10 cellular contexts compared by ENCODE assay signal in the genomic region with DNA sequence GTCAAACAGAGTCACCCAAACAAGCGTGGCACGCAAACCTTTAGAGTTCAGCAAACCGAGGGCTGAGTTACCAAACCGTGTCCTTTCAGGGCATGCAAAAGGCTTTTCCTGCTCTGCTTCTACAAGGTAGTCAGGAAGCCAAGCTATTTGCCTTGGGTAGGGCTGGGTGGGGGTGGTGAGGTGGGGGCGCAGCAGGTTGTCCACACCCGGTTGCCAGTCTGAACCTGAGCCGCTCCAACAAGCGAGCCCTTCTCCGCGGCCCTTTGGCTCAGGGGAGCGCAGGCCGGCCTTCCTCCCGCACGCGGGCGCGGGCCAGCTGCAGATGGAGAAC. TPM values are rescaled to one million over a fixed set of nuclear protein-coding genes. Genes with fewer than 3 reads are reported as not detected.
DNase-seq lines count a peak whose midpoint lies in the region; ATAC-seq, FAIRE-seq and TF ChIP-seq lines count a peak whose summit lies in the region.
"Had no signal": no experiment of that assay in that cellular context is flagged by ENCODE, and none has a peak within 500 bp of the region (broad histone marks: within the 10 kb centered on the region; RNA-seq: fewer than 3 reads in every experiment).

No MANE protein-coding gene starts in this region.

- intact Hi-C loops in Panc1 (cut with micrococcal nuclease; ENCODE audit: unreplicated experiment) (no loop called here), right cardiac atrium (cut with DNase I) (no loop called here)

- H3K9ac ChIP-seq in trophoblast cell (ENCODE audit: low read length) = no peak overlapping the region
- H3K9ac ChIP-seq: BLaER1 treated with 17β-estradiol and CSF1 and Interleukin-3, amounts not matched to agents 10 nM and 100 nM had no signal

- H2BK5ac ChIP-seq in trophoblast cell (ENCODE audit: low read depth, low read length, poor library complexity) = no peak overlapping the region

- H3K36me3 ChIP-seq in Panc1 (ENCODE audit: control insufficient read depth, insufficient read depth, low read length) (no peaks in the 10 kb centered on the region), trophoblast cell (ENCODE audit: control insufficient read depth in 1 of 2, insufficient read depth in 2 of 2, low read length in 2 of 2) (no peaks in the 10 kb centered on the region)
- H3K36me3 ChIP-seq: BLaER1 treated with 17β-estradiol and CSF1 and Interleukin-3, amounts not matched to agents 10 nM and 100 nM; left lung had no signal

- TF ChIP-seq CTCF in Panc1 (IDR thresholded peaks at IDR 0.05) = no peak

- WGBS in right cardiac atrium = 19% methylated on average over 17 of the region's 17 CpGs
- WGBS in trophoblast cell (ENCODE audit: extremely low coverage, insufficient coverage, insufficient read length) = no CpG with 5 or more reads among the region's 17 CpGs

- no peak for FAIRE-seq in GM19239 (lab: Jason Lieb, UNC)

- H3K9me3 ChIP-seq in Panc1 (ENCODE audit: control insufficient read depth, insufficient read depth, low read depth, low read length) (no peaks in the 10 kb centered on the region), right cardiac atrium (ENCODE audit: control insufficient read depth, low read length) (no peaks in the 10 kb centered on the region), trophoblast cell (ENCODE audit: insufficient read depth, low read depth, low read length) (no peaks in the 10 kb centered on the region)
- H3K9me3 ChIP-seq: left lung had no signal

- H3K14ac ChIP-seq in trophoblast cell (ENCODE audit: low read length) = no peak overlapping the region

- DNase-seq in Panc1 (ENCODE audit: low read depth, low spot score) (no peak), right cardiac atrium (peak in 1 of 3 donors; percentile 11), trophoblast cell (no peak), NCI-H526 treated with DMSO at 0.1 percent for 48 hours (lab: John Stamatoyannopoulos, UW) (no peak), GM19239 (ENCODE audit: insufficient read length, low spot score) (no peak)
- DNase-seq: PC-9 had no signal

- H3K4ac ChIP-seq in trophoblast cell (ENCODE audit: low read depth, low read length) = no peak overlapping the region

- no peak overlapping the region for H3K18ac ChIP-seq in trophoblast cell (ENCODE audit: low read length)

- H3K4me3 ChIP-seq in Panc1 (ENCODE audit: low read depth in 2 of 2, low read length in 2 of 2) (peak overlapping the region; percentile 59 to 61), right cardiac atrium (ENCODE audit: low read length) (peak overlapping the region; percentile 33), trophoblast cell (ENCODE audit: low read depth, low read length) (peak overlapping the region; percentile 57)
- H3K4me3 ChIP-seq: BLaER1 treated with 17β-estradiol and CSF1 and Interleukin-3, amounts not matched to agents 10 nM and 100 nM; PC-9 had no signal

- H4K91ac ChIP-seq in trophoblast cell (ENCODE audit: low read depth, low read length) = no peak overlapping the region

- no peak overlapping the region for H4K8ac ChIP-seq in trophoblast cell (ENCODE audit: low read depth, low read length)

- H2AFZ ChIP-seq in trophoblast cell (ENCODE audit: insufficient read depth, low read length, poor library complexity) = peak overlapping the region; percentile 35
- H2AFZ ChIP-seq: PC-9 had no signal

- H2AK5ac ChIP-seq in trophoblast cell (ENCODE audit: low read length) = no peak overlapping the region

- H3K23ac ChIP-seq in trophoblast cell (ENCODE audit: low read length) = no peak overlapping the region

- H2BK120ac ChIP-seq in trophoblast cell (ENCODE audit: insufficient read depth, low read length, poor library complexity) = no peak overlapping the region

- no peak overlapping the region for H2BK12ac ChIP-seq in trophoblast cell (ENCODE audit: low read length)

- peak overlapping the region; percentile 88 for H3K4me2 ChIP-seq in trophoblast cell (ENCODE audit: low read length)
- H3K4me2 ChIP-seq: BLaER1 treated with 17β-estradiol and CSF1 and Interleukin-3, amounts not matched to agents 10 nM and 100 nM; PC-9 had no signal

- H3K4me1 ChIP-seq in Panc1 (ENCODE audit: control insufficient read depth, insufficient read depth, low read length) (peaks cover 5% of the 10 kb centered on the region), right cardiac atrium (ENCODE audit: control insufficient read depth, insufficient read depth, low read length) (no peaks in the 10 kb centered on the region), trophoblast cell (ENCODE audit: control insufficient read depth in 1 of 2, insufficient read depth in 2 of 2, low read length in 2 of 2) (peaks cover 8 to 14% of the 10 kb centered on the region in 2 experiments)
- H3K4me1 ChIP-seq: BLaER1 treated with 17β-estradiol and CSF1 and Interleukin-3, amounts not matched to agents 10 nM and 100 nM had no signal

- in situ Hi-C loops in Panc1 (cut with HindIII; ENCODE audit: low pct_unique_long_range_greater_than_20kb, low sequenced_read_pairs) = no loop called here

- H3K27ac ChIP-seq in Panc1 (ENCODE audit: low read length) (no peak overlapping the region), right cardiac atrium (ENCODE audit: low read length) (no peak overlapping the region), trophoblast cell (ENCODE audit: low read depth, low read length) (no peak overlapping the region)
- H3K27ac ChIP-seq: BLaER1 treated with 17β-estradiol and CSF1 and Interleukin-3, amounts not matched to agents 10 nM and 100 nM; left lung; PC-9 had no signal

- no peak overlapping the region for H4K12ac ChIP-seq in trophoblast cell (ENCODE audit: low read depth, low read length)

- no peaks in the 10 kb centered on the region for H3K79me1 ChIP-seq in trophoblast cell (ENCODE audit: low read length)

- CTCF ChIA-PET in Panc1 (lab: Charles Lee) = no interaction called here

- no TSS peak for BruUV-seq in Panc1 (replicated peaks; lab: Mats Ljungman, UMichigan)

- POLR2A ChIA-PET in Panc1 (lab: Charles Lee) = no interaction called here

- peak; percentile 29 for ATAC-seq in GM18505 (IDR thresholded peaks at IDR 0.05; ENCODE audit: unreplicated experiment)
- ATAC-seq in Panc1 = peak; percentile 58
- no peak for ATAC-seq in right cardiac atrium
- ATAC-seq in GM19452 (IDR thresholded peaks at IDR 0.05; ENCODE audit: unreplicated experiment) = no peak

- peaks cover 2% of the 10 kb centered on the region for H3K79me2 ChIP-seq in trophoblast cell (ENCODE audit: control insufficient read depth, insufficient read depth, low read length, poor library complexity)

- no peak for TF ChIP-seq POLR2A in GM18505 (IDR thresholded peaks at IDR 0.05; ENCODE audit: borderline replicate concordance, extremely low read depth, insufficient read depth, insufficient read length)

- H3K27me3 ChIP-seq in Panc1 (ENCODE audit: control insufficient read depth, insufficient read depth, low read length) = no peaks in the 10 kb centered on the region
- H3K27me3 ChIP-seq in right cardiac atrium (ENCODE audit: control insufficient read depth, insufficient read depth) = peaks cover 6% of the 10 kb centered on the region
- no peaks in the 10 kb centered on the region for H3K27me3 ChIP-seq in trophoblast cell (ENCODE audit: insufficient read depth, low read length)
- H3K27me3 ChIP-seq: BLaER1 treated with 17β-estradiol and CSF1 and Interleukin-3, amounts not matched to agents 10 nM and 100 nM had no signal

RNA-seq across cellular contexts. Expression of a gene that starts 0.3 kb away (rescaled TPM):
- total RNA-seq in Panc1 (2021; ENCODE audit: unreplicated experiment) = 10.5 TPM
- polyA plus RNA-seq in Panc1 (2012; ENCODE audit: insufficient read length) = 9.5 TPM
- under 1 TPM in 1 of 4 donors, not detected in 3; 0.82 TPM for total RNA-seq in right cardiac atrium
- polyA plus RNA-seq in right cardiac atrium = 0.50 TPM
- polyA plus RNA-seq in trophoblast cell (2013) = 3.5 and 3.8 TPM in 2 replicates
- total RNA-seq: PC-9 had no signal

Comparison
In these comparisons a context has a peak if more than half of its experiments do, and no peak if none do; other contexts are left out.
1. ATAC-seq: peak in GM18505 (single experiment) and Panc1 (single experiment); none in right cardiac atrium (0 of 2) and GM19452 (single experiment).
2. Peak in every context shown above with its lines, with median percentiles within 50 percentile points of each other: H3K4me3 ChIP-seq.